ENCODE assay signal across 1 cellular context in the genomic region with DNA sequence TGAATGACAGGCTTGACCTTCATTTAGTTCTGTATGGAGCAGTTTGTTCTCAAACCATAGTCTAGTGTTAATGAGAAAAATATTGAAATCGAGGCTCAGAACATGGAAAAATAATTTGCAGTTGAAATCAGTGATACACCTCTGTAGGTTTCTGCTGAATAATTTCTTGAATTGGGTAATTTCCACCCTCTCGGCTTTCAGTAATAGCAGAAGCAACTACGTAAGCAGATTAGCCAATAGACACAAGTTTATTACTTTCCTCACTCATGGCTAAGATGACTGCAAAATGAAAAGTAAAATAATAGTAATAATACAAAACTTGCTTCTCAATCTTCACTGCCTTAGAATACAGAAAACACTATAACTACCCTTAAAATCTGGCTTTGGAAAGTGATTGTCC.
A peak's percentile ranks its signal among the peaks of the same experiment; 100 is the strongest.
TF ChIP-seq lines count a peak whose summit lies in the region.

No MANE protein-coding gene starts in this region.

TF ChIP-seq in GM12878, 131 proteins besides CTCF, POLR2A, EP300 and RAD21:
- TF ChIP-seq JUNB (IDR thresholded peaks at IDR 0.05) = peak; percentile 88
- no peak for TF ChIP-seq SREBF2 (IDR thresholded peaks at IDR 0.05; ENCODE audit: low read length)
- TF ChIP-seq MXI1 (IDR thresholded peaks at IDR 0.05; ENCODE audit: low read depth, low read length) = no peak
- peak; percentile 70 for TF ChIP-seq CREB1 (IDR thresholded peaks at IDR 0.05; ENCODE audit: low read depth)
- TF ChIP-seq NFIC (IDR thresholded peaks at IDR 0.05; ENCODE audit: low read depth, low read length) = 0 out of 2 replicates have a peak, but pooled peaks have one; percentile 17
- peak; percentile 60 for TF ChIP-seq CREM (IDR thresholded peaks at IDR 0.05; ENCODE audit: low read depth)
TF ChIP-seq in GM12878: peak in this region for 4.
